ENCODE assay signal across 34 cellular contexts in the genomic region with DNA sequence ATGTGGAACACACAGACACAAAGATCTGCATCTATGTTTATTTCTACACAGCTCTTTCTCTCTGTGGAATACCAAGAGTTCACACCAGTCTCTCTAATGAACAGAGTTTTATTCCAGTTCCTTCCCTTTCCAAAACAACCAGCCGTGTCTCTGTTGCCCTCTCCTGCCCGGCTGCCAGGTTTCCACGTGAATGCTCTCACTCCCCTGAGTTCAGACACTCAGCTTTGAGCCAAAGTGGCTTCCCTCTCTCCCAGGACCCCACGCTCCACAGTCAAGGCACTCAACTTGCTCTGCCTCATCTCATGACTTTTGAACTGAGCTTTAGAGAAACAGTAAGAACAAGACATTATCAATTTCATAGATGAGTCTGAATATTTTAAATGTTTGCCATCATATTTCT.
"Had no signal": no experiment of that assay in that cellular context is flagged by ENCODE, and none has a peak within 500 bp of the region (broad histone marks: within the 10 kb centered on the region; RNA-seq: fewer than 3 reads in every experiment).

No MANE protein-coding gene starts in this region.

- H3K9me3 ChIP-seq: MG63 had no signal

- H3K27me3 ChIP-seq: MG63 had no signal

- H3K4me3 ChIP-seq: MG63 had no signal

- H3K36me3 ChIP-seq: MG63 had no signal

- H3K27ac ChIP-seq: KMS-11 had no signal

- DNase-seq: Karpas-422, Kasumi-1, KBM-7, KG1, MG63, MM.1S, MV-4-11, NCI-H1048, NCI-H1092, NCI-H1092 treated with DMSO at 0.1 percent for 48 hours, NCI-H1105, NCI-H1105 treated with DMSO at 0.1 percent for 48 hours, NCI-H1417, NCI-H1417 treated with DMSO at 0.1 percent for 48 hours, NCI-H1436, NCI-H1436 treated with DMSO at 0.1 percent for 48 hours, NCI-H146, NCI-H1694, NCI-H1694 treated with DMSO at 0.1 percent for 48 hours, NCI-H187, NCI-H187 treated with DMSO at 0.1 percent for 48 hours, NCI-H1930, NCI-H2029, NCI-H2029 treated with DMSO at 0.1 percent for 48 hours, NCI-H2081, NCI-H2081 treated with DMSO at 0.1 percent for 48 hours, NCI-H2107, NCI-H2171, NCI-H2171 treated with DMSO at 0.1 percent for 48 hours, NCI-H2227 treated with DMSO at 0.1 percent for 48 hours, NCI-H226, NCI-H345, NCI-H446 treated with DMSO at 0.1 percent for 48 hours had no signal

- H3K4me2 ChIP-seq: KMS-11 had no signal

- H3K9ac ChIP-seq: KMS-11 had no signal
